ENCODE assay signal across 8 cellular contexts in the genomic region with DNA sequence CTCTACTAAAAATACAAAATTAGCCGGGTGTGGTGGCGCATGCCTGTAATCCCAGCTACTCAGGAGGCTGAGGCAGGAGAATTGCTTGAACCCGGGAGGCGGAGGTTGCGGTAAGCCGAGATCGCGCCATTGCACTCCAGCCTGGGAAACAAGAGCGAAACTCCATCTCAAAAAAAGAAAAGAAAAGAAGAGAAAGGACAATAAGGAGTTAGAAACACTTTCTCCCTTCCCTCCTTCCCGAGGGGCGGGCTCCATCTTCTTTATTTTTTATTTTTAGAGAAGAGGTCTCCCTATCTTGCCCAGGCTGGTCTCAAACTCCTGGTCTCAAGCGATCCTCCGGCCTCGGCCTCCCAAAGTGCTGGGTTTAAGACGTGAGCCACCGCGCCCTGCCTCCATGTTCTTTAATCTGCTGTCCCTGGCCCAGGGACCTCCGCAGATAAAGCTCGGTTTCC. TPM values are rescaled to one million over a fixed set of nuclear protein-coding genes. Genes with fewer than 3 reads are reported as not detected.
A peak's percentile ranks its signal among the peaks of the same experiment; 100 is the strongest.
DNase-seq lines count a peak whose midpoint lies in the region; ATAC-seq, FAIRE-seq and TF ChIP-seq lines count a peak whose summit lies in the region.
"Not testable (repeated sequence)": the region's sequence is repeated elsewhere in the genome, so short reads cannot be mapped to it uniquely, and the experiment has no call there.

No MANE protein-coding gene starts in this region.

- H3K4me3 ChIP-seq in BLaER1, result peak overlapping the region; percentile 70
- peak overlapping the region; percentile 58 to 64 for H3K4me3 ChIP-seq in HCT116 (replicated peaks in 1 of 2; ENCODE audit: low read depth in 1 of 2, low read length in 2 of 2)
- peak overlapping the region; percentile 82 for H3K4me3 ChIP-seq in SK-N-MC
- H3K4me3 ChIP-seq in H1 (ENCODE audit: extremely low read depth in 1 of 4, insufficient read depth in 2 of 4, low read depth in 3 of 4, low read length in 4 of 4), result peak overlapping the region in 2 of 4 experiments; percentile 56 to 70; a peak in 4 of 8 replicates
- peak overlapping the region; percentile 63 for H3K4me3 ChIP-seq in neural progenitor cell

- TF ChIP-seq RAD21 in HCT116 (IDR thresholded peaks at IDR 0.05; ENCODE audit: low read depth); H1 (IDR thresholded peaks at IDR 0.05 in 1 of 2, conservative IDR thresholded peaks at IDR 0.05 in 1 of 2; ENCODE audit: low read depth in 2 of 2, low read length in 2 of 2): not testable (repeated sequence)

- 0 out of 2 replicates have a peak overlapping the region, but pooled peaks have one; percentile 75 for H2BK5ac ChIP-seq in H1 (ENCODE audit: low read depth, low read length)

- not testable (repeated sequence) for H2BK120ac ChIP-seq in H1 (replicated peaks; ENCODE audit: low read depth, low read length)

- H3K4me2 ChIP-seq in BLaER1, result peak overlapping the region; percentile 87
- peak overlapping the region; percentile 76 for H3K4me2 ChIP-seq in HCT116 (ENCODE audit: low read length)
- peak overlapping the region; percentile 60 to 84 for H3K4me2 ChIP-seq in H1 (ENCODE audit: insufficient read depth in 1 of 2, low read depth in 2 of 2, low read length in 2 of 2)
- peak overlapping the region; percentile 79 for H3K4me2 ChIP-seq in neural progenitor cell

- 0 out of 2 replicates have a peak overlapping the region, but pooled peaks have one; percentile 60 for H2BK12ac ChIP-seq in H1 (ENCODE audit: low read depth, low read length)

- not testable (repeated sequence) for H3K79me1 ChIP-seq in H1 (ENCODE audit: low read depth, low read length)

- not testable (repeated sequence) for TF ChIP-seq POLR2A in HCT116 (IDR thresholded peaks at IDR 0.05; ENCODE audit: borderline replicate concordance, extremely low read depth, insufficient read depth, insufficient read length); H1 (IDR thresholded peaks at IDR 0.05; ENCODE audit: control extremely low read depth in 1 of 2, low read depth in 2 of 2, low read length in 2 of 2)

- H3K27me3 Mint-ChIP-seq in activated naive CD8-positive, alpha-beta T cell treated with anti-CD3 and anti-CD28 coated beads, Interleukin-2, amount 10 ng/mL, durations not matched to agents 7 days and 5 days; neural progenitor cell (ENCODE audit: insufficient read depth, low read depth): not testable (repeated sequence)
- H3K27me3 Mint-ChIP-seq in immature natural killer cell (ENCODE audit: low read depth in 3 of 3), result peaks cover 14 to 23% (median 18%) of the 10 kb centered on the region in 3 donors

- H3K4me1 ChIP-seq in BLaER1 (peaks cover 77% of the 10 kb centered on the region), HCT116 (ENCODE audit: control insufficient read depth in 1 of 2, insufficient read depth in 2 of 2, low read length in 2 of 2) (peaks cover 37 to 75% of the 10 kb centered on the region in 2 experiments), H1 (replicated peaks in 1 of 4; ENCODE audit: control insufficient read depth in 3 of 4, insufficient read depth in 4 of 4, low read length in 3 of 4) (peaks cover 5 to 21% (median 12%) of the 10 kb centered on the region in 4 experiments), neural progenitor cell (peaks cover 16% of the 10 kb centered on the region)

- not testable (repeated sequence) for TF ChIP-seq CTCF in HCT116 (IDR thresholded peaks at IDR 0.05 in 2 of 3, conservative IDR thresholded peaks at IDR 0.05 in 1 of 3; ENCODE audit: borderline replicate concordance in 1 of 3, insufficient read depth in 1 of 3, low read depth in 2 of 3, low read length in 2 of 3); H1 (IDR thresholded peaks at IDR 0.05; ENCODE audit: control extremely low read depth in 1 of 3, insufficient read depth in 1 of 3, low read depth in 1 of 3, low read length in 3 of 3); neural progenitor cell (IDR thresholded peaks at IDR 0.05)

- H3K4me1 Mint-ChIP-seq in activated naive CD8-positive, alpha-beta T cell treated with anti-CD3 and anti-CD28 coated beads, Interleukin-2, amount 10 ng/mL, durations not matched to agents 7 days and 5 days, result peaks cover 62% of the 10 kb centered on the region
- H3K4me1 Mint-ChIP-seq in immature natural killer cell (peaks cover 61 to 63% of the 10 kb centered on the region in 2 donors), neural progenitor cell (peaks cover 36% of the 10 kb centered on the region)

- 0 out of 2 replicates have a peak overlapping the region, but pooled peaks have one; percentile 68 for H2AK5ac ChIP-seq in H1 (ENCODE audit: low read depth, low read length)

- H2AFZ ChIP-seq in HCT116 (ENCODE audit: low read depth, low read length, poor library complexity, severe bottlenecking); H1 (ENCODE audit: low read length); neural progenitor cell (replicated peaks): not testable (repeated sequence)

- peak overlapping the region; percentile 72 for H3K18ac ChIP-seq in H1 (ENCODE audit: extremely low read depth, low read length)

- not testable (repeated sequence) for DNase-seq in HCT116 (ENCODE audit: low read depth, low spot score); SK-N-MC (ENCODE audit: low read depth, low spot score); activated naive CD8-positive, alpha-beta T cell treated with anti-CD3 and anti-CD28 coated beads, Interleukin-2, amount 10 ng/mL, durations not matched to agents 7 days and 5 days; H1 (ENCODE audit: low read depth in 1 of 2, low spot score in 2 of 2); immature natural killer cell; neural progenitor cell (ENCODE audit: low spot score); substantia nigra (lab: John Stamatoyannopoulos, UW)

- intact Hi-C loops in HCT116 (cut with micrococcal nuclease), result not testable (repeated sequence)

- H3K4ac ChIP-seq in H1 (replicated peaks; ENCODE audit: insufficient read length, low read depth, low read length), result not testable (repeated sequence)

- H2BK15ac ChIP-seq in H1 (ENCODE audit: low read length), result 0 out of 2 replicates have a peak overlapping the region, but pooled peaks have one; percentile 8

- CTCF ChIA-PET in HCT116 (lab: Charles Lee) (interaction anchor here (1.0 to 1.6 kb wide), 3 partner anchors 11 to 35 kb away, joined by 3 to 4 read pairs (median 3); no protein-coding TSS in a partner anchor), H1 (lab: Charles Lee; ENCODE audit: partially characterized antibody) (interaction anchor here (0.8 to 1.8 kb wide), 3 partner anchors 20 to 1394 kb away, joined by 3 to 12 read pairs (median 4); no protein-coding TSS in a partner anchor)

- H4K8ac ChIP-seq in H1 (ENCODE audit: extremely low read depth, insufficient read depth, low read length), result not testable (repeated sequence)

- H3K9me3 Mint-ChIP-seq in activated naive CD8-positive, alpha-beta T cell treated with anti-CD3 and anti-CD28 coated beads, Interleukin-2, amount 10 ng/mL, durations not matched to agents 7 days and 5 days; immature natural killer cell; neural progenitor cell: not testable (repeated sequence)

- BruUV-seq in HCT116 (replicated peaks; lab: Mats Ljungman, UMichigan), result not testable (repeated sequence)

- H3F3A ChIP-seq in neural progenitor cell (ENCODE audit: low read depth), result peaks cover 27% of the 10 kb centered on the region

- not testable (repeated sequence) for H3K79me2 ChIP-seq in HCT116 (ENCODE audit: insufficient read depth, low read length); H1 (ENCODE audit: control insufficient read depth in 1 of 2, insufficient read depth in 2 of 2, low read length in 2 of 2); neural progenitor cell (ENCODE audit: low read depth)

- H4K5ac ChIP-seq in H1 (ENCODE audit: insufficient read length, low read depth, low read length), result not testable (repeated sequence)

- RAD21 ChIA-PET in HCT116 (lab: Charles Lee; ENCODE audit: low non-redundant PET in 1 of 2, low total read pairs in 2 of 2, uncharacterized antibody in 2 of 2, unreplicated experiment in 2 of 2), result interaction anchor here (1.0 kb wide), 2 partner anchors 24 to 35 kb away, joined by 4 read pairs; no protein-coding TSS in a partner anchor

- H3K14ac ChIP-seq in H1 (ENCODE audit: insufficient read length), result not testable (repeated sequence)

- H3K23me2 ChIP-seq in H1 (ENCODE audit: low read depth, low read length), result not testable (repeated sequence)

- WGBS in H1 (ENCODE audit: extremely low coverage in 1 of 2, insufficient coverage in 1 of 2, insufficient read length in 1 of 2, insufficient replicate concordance in 2 of 2, low coverage in 1 of 2, low lambda C conversion rate in 2 of 2, missing lambda C conversion rate in 1 of 2), 2 experiments, result 91% methylated on average over 18 of the region's 19 CpGs; no CpG with 5 or more reads in 1 of the 2 experiments

- not testable (repeated sequence) for H3K56ac ChIP-seq in H1 (replicated peaks; ENCODE audit: insufficient read length, low read depth, low read length)

- peak overlapping the region; percentile 94 for H3K27ac ChIP-seq in BLaER1
- H3K27ac ChIP-seq in HCT116 (ENCODE audit: low read depth, low read length), result peak overlapping the region; percentile 98
- peak overlapping the region; percentile 92 for H3K27ac ChIP-seq in SK-N-MC
- not testable (repeated sequence) for H3K27ac ChIP-seq in H1 (ENCODE audit: low read depth, low read length); neural progenitor cell
- H3K27ac ChIP-seq in substantia nigra (ENCODE audit: low read depth, low read length, poor library complexity, severe bottlenecking), result peak overlapping the region; percentile 92

- ATAC-seq in HCT116; activated naive CD8-positive, alpha-beta T cell treated with anti-CD3 and anti-CD28 coated beads, Interleukin-2, amount 10 ng/mL, durations not matched to agents 7 days and 5 days (ENCODE audit: low read depth): not testable (repeated sequence)

- H3K36me3 Mint-ChIP-seq in activated naive CD8-positive, alpha-beta T cell treated with anti-CD3 and anti-CD28 coated beads, Interleukin-2, amount 10 ng/mL, durations not matched to agents 7 days and 5 days; immature natural killer cell; neural progenitor cell: not testable (repeated sequence)

- H3K9me2 ChIP-seq in HCT116 (ENCODE audit: insufficient read depth), result not testable (repeated sequence)

- H3K9ac ChIP-seq in BLaER1, result peak overlapping the region; percentile 77
- H3K9ac ChIP-seq in HCT116 (ENCODE audit: low read length), result peak overlapping the region; percentile 87
- peak overlapping the region; percentile 53 for H3K9ac ChIP-seq in SK-N-MC (ENCODE audit: insufficient read length)
- not testable (repeated sequence) for H3K9ac ChIP-seq in H1 (replicated peaks in 1 of 4; ENCODE audit: extremely low read depth in 1 of 4, low read depth in 3 of 4, low read length in 3 of 4); neural progenitor cell

- H3K27ac Mint-ChIP-seq in activated naive CD8-positive, alpha-beta T cell treated with anti-CD3 and anti-CD28 coated beads, Interleukin-2, amount 10 ng/mL, durations not matched to agents 7 days and 5 days, result peak overlapping the region; percentile 95
- H3K27ac Mint-ChIP-seq in immature natural killer cell, result peak overlapping the region; percentile 91 to 100 (median 100)
- H3K27ac Mint-ChIP-seq in neural progenitor cell, result not testable (repeated sequence)

- H4K20me1 ChIP-seq in BLaER1; HCT116 (ENCODE audit: insufficient read depth); H1 (replicated peaks in 1 of 2; ENCODE audit: control insufficient read depth in 1 of 2, insufficient read depth in 2 of 2, low read length in 2 of 2); neural progenitor cell (ENCODE audit: low read depth): not testable (repeated sequence)

- POLR2A ChIA-PET in HCT116 (lab: Charles Lee), result interaction anchor here (0.6 to 15.0 kb wide), 15 partner anchors 9 to 446 kb away, joined by 3 to 371 read pairs (median 7); partner anchors contain the start of genes DDIT4 and PSAP
- POLR2A ChIA-PET in activated naive CD8-positive, alpha-beta T cell treated with anti-CD3 and anti-CD28 coated beads, Interleukin-2, amount 10 ng/mL, durations not matched to agents 7 days and 5 days (lab: Charles Lee), result interaction anchor here (0.8 to 53.3 kb wide), 14 partner anchors 9 to 81 kb away, joined by 3 to 1812 read pairs (median 8); partner anchors contain the start of genes ANAPC16, ASCC1 and DDIT4
- POLR2A ChIA-PET in H1 (lab: Charles Lee; ENCODE audit: partially characterized antibody), result interaction anchor here (1.1 to 3.5 kb wide), 6 partner anchors 12 to 29 kb away, joined by 3 to 54 read pairs (median 6); partner anchors contain the start of gene DDIT4

- TF ChIP-seq EP300 in H1 (IDR thresholded peaks at IDR 0.05; ENCODE audit: borderline replicate concordance in 1 of 2, low read depth in 2 of 2, low read length in 2 of 2), result not testable (repeated sequence)

- not testable (repeated sequence) for H3K23ac ChIP-seq in H1 (ENCODE audit: insufficient read length)

- H3K4me3 Mint-ChIP-seq in activated naive CD8-positive, alpha-beta T cell treated with anti-CD3 and anti-CD28 coated beads, Interleukin-2, amount 10 ng/mL, durations not matched to agents 7 days and 5 days, result peak overlapping the region; percentile 80
- H3K4me3 Mint-ChIP-seq in immature natural killer cell (peak overlapping the region; percentile 82 to 90 (median 88)), neural progenitor cell (peak overlapping the region; percentile 84)

- not testable (repeated sequence) for H3K36me3 ChIP-seq in BLaER1; HCT116 (ENCODE audit: control insufficient read depth in 1 of 2, insufficient read depth in 2 of 2, low read length in 2 of 2); SK-N-MC (ENCODE audit: insufficient read depth, low read length); H1 (ENCODE audit: control insufficient read depth in 2 of 4, insufficient read depth in 4 of 4, low read length in 3 of 4); neural progenitor cell

- H3K9me3 ChIP-seq in BLaER1; HCT116 (ENCODE audit: control insufficient read depth in 1 of 2, insufficient read depth in 1 of 2, low read depth in 1 of 2, low read length in 2 of 2); SK-N-MC (ENCODE audit: low read depth, low read length); H1 (ENCODE audit: insufficient read depth in 2 of 2, low read depth in 1 of 2, low read length in 1 of 2); neural progenitor cell (ENCODE audit: low read depth): not testable (repeated sequence)

- not testable (repeated sequence) for FAIRE-seq in H1 (lab: Jason Lieb, UNC)

- not testable (repeated sequence) for H4K91ac ChIP-seq in H1 (replicated peaks; ENCODE audit: insufficient read length, low read length)

- not testable (repeated sequence) for H2BK20ac ChIP-seq in H1 (ENCODE audit: low read length)

- H3K27me3 ChIP-seq in BLaER1; HCT116 (ENCODE audit: insufficient read depth, low read length); H1 (replicated peaks in 1 of 4; ENCODE audit: control insufficient read depth in 3 of 4, extremely low read depth in 1 of 4, insufficient read depth in 3 of 4, low read length in 3 of 4); neural progenitor cell: not testable (repeated sequence)

RNA-seq across cellular contexts. Expression of gene DDIT4, which starts 23.1 kb away (rescaled TPM):
- total RNA-seq in HCT116 (2021; ENCODE audit: unreplicated experiment), result 462 TPM
- 1,030 and 1,103 TPM in 2 replicates for polyA plus RNA-seq in HCT116 (2012)
- total RNA-seq in activated naive CD8-positive, alpha-beta T cell treated with anti-CD3 and anti-CD28 coated beads, Interleukin-2, amount 10 ng/mL, durations not matched to agents 7 days and 5 days, result 100 to 1,000 TPM; 150 to 159 TPM
- 42.1 and 47.4 TPM in 2 replicates for total RNA-seq in H1 (2021; fragmentation: NEBNext Ultra II Directional; extraction: Animal tissue kit (Norgen Biotek cat#: 25700))
- 108 and 187 TPM in 2 replicates for polyA plus RNA-seq in H1 (2011; rRNA removed)
- polyA plus RNA-seq in H1 (2011; cell fraction: cytosol; rRNA removed), result 146 TPM
- 143 TPM for polyA plus RNA-seq in H1 (2011; cell fraction: nucleus; rRNA removed)
- 55.0 to 142 TPM (median 113 TPM) in 4 replicates for polyA plus RNA-seq in H1 (2012, experiment 1 of 2)
- polyA plus RNA-seq in H1 (2012, experiment 2 of 2), result 62.5 TPM
- 18.5 TPM for polyA plus RNA-seq in H1 (2013, experiment 1 of 2)
- polyA plus RNA-seq in H1 (2013, experiment 2 of 2), result 19.9 TPM
- polyA minus RNA-seq in H1 (2011; rRNA and poly(A)+ RNA removed), result 63.3 and 82.3 TPM in 2 replicates
- 113 TPM for polyA minus RNA-seq in H1 (2011; cell fraction: cytosol; rRNA and poly(A)+ RNA removed)
- polyA minus RNA-seq in H1 (2011; cell fraction: nucleus; rRNA and poly(A)+ RNA removed), result 186 TPM
- polyA plus RNA-seq in immature natural killer cell, result 100 to 1,000 TPM; 437 to 876 (median 450) TPM
- total RNA-seq in neural progenitor cell (ENCODE audit: low replicate concordance), result 257 and 436 TPM in 2 replicates

RNA-seq across cellular contexts. Expression of gene DNAJB12, which starts 57.9 kb away (rescaled TPM):
- 25.8 TPM for total RNA-seq in HCT116 (2021; ENCODE audit: unreplicated experiment)
- 19.8 and 23.4 TPM in 2 replicates for polyA plus RNA-seq in HCT116 (2012)
- 10 to 100 TPM; 24.3 to 26.5 TPM for total RNA-seq in activated naive CD8-positive, alpha-beta T cell treated with anti-CD3 and anti-CD28 coated beads, Interleukin-2, amount 10 ng/mL, durations not matched to agents 7 days and 5 days
- total RNA-seq in H1 (2021; fragmentation: NEBNext Ultra II Directional; extraction: Animal tissue kit (Norgen Biotek cat#: 25700)), result 19.6 and 20.5 TPM in 2 replicates
- polyA plus RNA-seq in H1 (2011; rRNA removed), result 10.8 and 16.0 TPM in 2 replicates
- 12.4 TPM for polyA plus RNA-seq in H1 (2011; cell fraction: cytosol; rRNA removed)
- 23.3 TPM for polyA plus RNA-seq in H1 (2011; cell fraction: nucleus; rRNA removed)
- polyA plus RNA-seq in H1 (2012, experiment 1 of 2), result 10.7 to 18.5 TPM (median 16.7 TPM) in 4 replicates
- 12.5 TPM for polyA plus RNA-seq in H1 (2012, experiment 2 of 2)
- 14.1 TPM for polyA plus RNA-seq in H1 (2013, experiment 1 of 2)
- polyA plus RNA-seq in H1 (2013, experiment 2 of 2), result 15.3 TPM
- polyA minus RNA-seq in H1 (2011; rRNA and poly(A)+ RNA removed), result 9.2 and 9.8 TPM in 2 replicates
- 12.0 TPM for polyA minus RNA-seq in H1 (2011; cell fraction: cytosol; rRNA and poly(A)+ RNA removed)
- polyA minus RNA-seq in H1 (2011; cell fraction: nucleus; rRNA and poly(A)+ RNA removed), result 13.9 TPM
- 10 to 100 TPM; 12.2 to 32.0 (median 12.4) TPM for polyA plus RNA-seq in immature natural killer cell
- total RNA-seq in neural progenitor cell (ENCODE audit: low replicate concordance), result 8.8 and 16.1 TPM in 2 replicates
